9 cellular contexts compared by ENCODE assay signal in genomic region chr15:48646364-48646763, GRCh38. TPM values are rescaled to one million over a fixed set of nuclear protein-coding genes. Genes with fewer than 3 reads are reported as not detected.
A peak's percentile ranks its signal among the peaks of the same experiment; 100 is the strongest.
DNase-seq lines count a peak whose midpoint lies in the region; ATAC-seq lines count a peak whose summit lies in the region.
"Had no signal": no experiment of that assay in that cellular context is flagged by ENCODE, and none has a peak within 500 bp of the region (broad histone marks: within the 10 kb centered on the region; RNA-seq: fewer than 3 reads in every experiment).

No MANE protein-coding gene starts in this region.

- H3K27me3 ChIP-seq in GM23248 (replicated peaks; ENCODE audit: insufficient read depth): no peaks in the 10 kb centered on the region
- peaks cover 58% of the 10 kb centered on the region for H3K27me3 ChIP-seq in iPS-20b (ENCODE audit: insufficient read depth, low read length)

- no peaks in the 10 kb centered on the region for H4K20me1 ChIP-seq in GM23248 (ENCODE audit: insufficient read depth)

- 30% methylated on average over 9 of the region's 9 CpGs for WGBS in GM23248 (ENCODE audit: low coverage in 1 of 2, low lambda C conversion rate in 2 of 2, missing lambda C conversion rate in 2 of 2), 2 experiments

- no peaks in the 10 kb centered on the region for H3K9me2 ChIP-seq in GM23248 (ENCODE audit: insufficient read depth)

- H3K9ac ChIP-seq in GM23248 (peak overlapping the region; percentile 98), iPS-20b (ENCODE audit: low read depth, low read length) (peak overlapping the region; percentile 72; the same call in 1 of the 2 replicates)

- no peak for ATAC-seq in activated CD8-positive, alpha-beta T cell treated with anti-CD3 and anti-CD28 coated beads, Interleukin-2, amount 10 ng/mL, durations not matched to agents 7 days and 5 days
- ATAC-seq in stimulated activated effector memory CD8-positive, alpha-beta T cell treated with anti-CD3 and anti-CD28 coated beads, Interleukin-12 subunit alpha, Interleukin-12 subunit beta, amount 100 ng/mL, for 72 hours: no peak
- no peak for ATAC-seq in GM18867 (IDR thresholded peaks at IDR 0.05; ENCODE audit: unreplicated experiment)

- peaks cover 60% of the 10 kb centered on the region for H3K79me2 ChIP-seq in GM23248 (ENCODE audit: insufficient read depth)

- peaks cover 30% of the 10 kb centered on the region for H3F3A ChIP-seq in GM23248 (ENCODE audit: insufficient read depth)

- H3K36me3 Mint-ChIP-seq in activated CD8-positive, alpha-beta T cell treated with anti-CD3 and anti-CD28 coated beads, Interleukin-2, amount 10 ng/mL, durations not matched to agents 7 days and 5 days (ENCODE audit: low read depth): no peaks in the 10 kb centered on the region
- no peaks in the 10 kb centered on the region for H3K36me3 Mint-ChIP-seq in stimulated activated effector memory CD8-positive, alpha-beta T cell treated with anti-CD3 and anti-CD28 coated beads, Interleukin-12 subunit alpha, Interleukin-12 subunit beta, amount 100 ng/mL, for 72 hours

- H3K4me3 ChIP-seq in GM23248: peak overlapping the region; percentile 82
- peak overlapping the region; percentile 83; the same call in 1 of the 2 replicates for H3K4me3 ChIP-seq in iPS-20b (ENCODE audit: low read length)

- CTCF ChIA-PET in activated CD8-positive, alpha-beta T cell treated with anti-CD3 and anti-CD28 coated beads, Interleukin-2, amount 10 ng/mL, durations not matched to agents 7 days and 5 days (lab: Charles Lee): no interaction called here

- H3K4me3 Mint-ChIP-seq in activated CD8-positive, alpha-beta T cell treated with anti-CD3 and anti-CD28 coated beads, Interleukin-2, amount 10 ng/mL, durations not matched to agents 7 days and 5 days: peak overlapping the region; percentile 70
- peak overlapping the region; percentile 33 for H3K4me3 Mint-ChIP-seq in stimulated activated effector memory CD8-positive, alpha-beta T cell treated with anti-CD3 and anti-CD28 coated beads, Interleukin-12 subunit alpha, Interleukin-12 subunit beta, amount 100 ng/mL, for 72 hours

- H3K27ac Mint-ChIP-seq in activated CD8-positive, alpha-beta T cell treated with anti-CD3 and anti-CD28 coated beads, Interleukin-2, amount 10 ng/mL, durations not matched to agents 7 days and 5 days: no peak overlapping the region
- no peak overlapping the region for H3K27ac Mint-ChIP-seq in stimulated activated effector memory CD8-positive, alpha-beta T cell treated with anti-CD3 and anti-CD28 coated beads, Interleukin-12 subunit alpha, Interleukin-12 subunit beta, amount 100 ng/mL, for 72 hours

- H3K4me1 Mint-ChIP-seq in activated CD8-positive, alpha-beta T cell treated with anti-CD3 and anti-CD28 coated beads, Interleukin-2, amount 10 ng/mL, durations not matched to agents 7 days and 5 days (ENCODE audit: low read depth): peaks cover 2% of the 10 kb centered on the region
- no peaks in the 10 kb centered on the region for H3K4me1 Mint-ChIP-seq in stimulated activated effector memory CD8-positive, alpha-beta T cell treated with anti-CD3 and anti-CD28 coated beads, Interleukin-12 subunit alpha, Interleukin-12 subunit beta, amount 100 ng/mL, for 72 hours

- H3K9me3 ChIP-seq in GM23248 (ENCODE audit: low read depth): no peaks in the 10 kb centered on the region
- H3K9me3 ChIP-seq in iPS-20b (ENCODE audit: insufficient read depth, low read depth, low read length): no peaks in the 10 kb centered on the region

- H3K36me3 ChIP-seq in GM23248 (ENCODE audit: low read depth): peaks cover 21% of the 10 kb centered on the region
- no peaks in the 10 kb centered on the region for H3K36me3 ChIP-seq in iPS-20b (ENCODE audit: insufficient read depth, low read depth, low read length)

- POLR2A ChIA-PET in activated CD8-positive, alpha-beta T cell treated with anti-CD3 and anti-CD28 coated beads, Interleukin-2, amount 10 ng/mL, durations not matched to agents 7 days and 5 days (lab: Charles Lee): no interaction called here

- H3K27me3 Mint-ChIP-seq in activated CD8-positive, alpha-beta T cell treated with anti-CD3 and anti-CD28 coated beads, Interleukin-2, amount 10 ng/mL, durations not matched to agents 7 days and 5 days (ENCODE audit: low read depth): peaks cover 48% of the 10 kb centered on the region

- DNase-seq in GM23248 (no peak), iPS-NIHi7 (ENCODE audit: extremely low spot score) (no peak), HCEC 1CT (no peak), NCI-H2196 (lab: John Stamatoyannopoulos, UW; ENCODE audit: unreplicated experiment) (no peak)
- DNase-seq in activated CD8-positive, alpha-beta T cell treated with anti-CD3 and anti-CD28 coated beads, Interleukin-2, amount 10 ng/mL, durations not matched to agents 7 days and 5 days: no peak
- no peak for DNase-seq in stimulated activated effector memory CD8-positive, alpha-beta T cell treated with anti-CD3 and anti-CD28 coated beads, Interleukin-12 subunit alpha, Interleukin-12 subunit beta, amount 100 ng/mL, for 72 hours (ENCODE audit: low spot score in 2 of 2)
- DNase-seq: NCI-H1048 had no signal

- peak overlapping the region; percentile 93 for H3K4me2 ChIP-seq in GM23248 (ENCODE audit: unreplicated experiment)

- H3K9me3 Mint-ChIP-seq in activated CD8-positive, alpha-beta T cell treated with anti-CD3 and anti-CD28 coated beads, Interleukin-2, amount 10 ng/mL, durations not matched to agents 7 days and 5 days (ENCODE audit: insufficient read depth): no peaks in the 10 kb centered on the region
- H3K9me3 Mint-ChIP-seq in stimulated activated effector memory CD8-positive, alpha-beta T cell treated with anti-CD3 and anti-CD28 coated beads, Interleukin-12 subunit alpha, Interleukin-12 subunit beta, amount 100 ng/mL, for 72 hours: no peaks in the 10 kb centered on the region

- H3K27ac ChIP-seq in GM23248: peak overlapping the region; percentile 86
- H3K27ac ChIP-seq in iPS-20b (ENCODE audit: low read length): no peak overlapping the region

- in situ Hi-C loops in GM23248 (cut with MboI): loop anchor here (25.0 kb wide), 2 partner anchors 109 to 284 kb away; no protein-coding TSS in a partner anchor

- peak overlapping the region; percentile 71 for H2AFZ ChIP-seq in GM23248

- H3K4me1 ChIP-seq in GM23248 (ENCODE audit: insufficient read depth): peaks cover 7% of the 10 kb centered on the region; the same call in 1 of the 2 replicates
- H3K4me1 ChIP-seq in iPS-20b (ENCODE audit: insufficient read depth, low read length): peaks cover 4% of the 10 kb centered on the region; the same call in 1 of the 2 replicates

RNA-seq across cellular contexts. Expression of gene FBN1, which starts 0.9 kb away (rescaled TPM):
- total RNA-seq in GM23248 (2014; rRNA removed; shearing (Covaris generic)): 1,478 and 1,559 TPM in 2 replicates
- 346 and 374 TPM in 2 replicates for polyA plus RNA-seq in GM23248 (2016; fragmentation: Nextera tagmentation; extraction: Ambion mirVana)
- total RNA-seq in activated CD8-positive, alpha-beta T cell treated with anti-CD3 and anti-CD28 coated beads, Interleukin-2, amount 10 ng/mL, durations not matched to agents 7 days and 5 days: 1 to 10 TPM in 1 of 2 experiments, under 1 TPM in 1; 0.81 to 1.3 TPM

Comparison
In these comparisons a context has a peak if more than half of its experiments do, and no peak if none do; other contexts are left out.
1. RNA of gene FBN1, which starts 0.9 kb away (total RNA-seq): 1,478 to 1,559 TPM in GM23248; 0.81 to 1.3 TPM in activated CD8-positive, alpha-beta T cell treated with anti-CD3 and anti-CD28 coated beads, Interleukin-2, amount 10 ng/mL, durations not matched to agents 7 days and 5 days; every median in the first group is over 100 times any median in the second.